Comparison of ENCODE assay signal across 2 cellular contexts in the genomic region with DNA sequence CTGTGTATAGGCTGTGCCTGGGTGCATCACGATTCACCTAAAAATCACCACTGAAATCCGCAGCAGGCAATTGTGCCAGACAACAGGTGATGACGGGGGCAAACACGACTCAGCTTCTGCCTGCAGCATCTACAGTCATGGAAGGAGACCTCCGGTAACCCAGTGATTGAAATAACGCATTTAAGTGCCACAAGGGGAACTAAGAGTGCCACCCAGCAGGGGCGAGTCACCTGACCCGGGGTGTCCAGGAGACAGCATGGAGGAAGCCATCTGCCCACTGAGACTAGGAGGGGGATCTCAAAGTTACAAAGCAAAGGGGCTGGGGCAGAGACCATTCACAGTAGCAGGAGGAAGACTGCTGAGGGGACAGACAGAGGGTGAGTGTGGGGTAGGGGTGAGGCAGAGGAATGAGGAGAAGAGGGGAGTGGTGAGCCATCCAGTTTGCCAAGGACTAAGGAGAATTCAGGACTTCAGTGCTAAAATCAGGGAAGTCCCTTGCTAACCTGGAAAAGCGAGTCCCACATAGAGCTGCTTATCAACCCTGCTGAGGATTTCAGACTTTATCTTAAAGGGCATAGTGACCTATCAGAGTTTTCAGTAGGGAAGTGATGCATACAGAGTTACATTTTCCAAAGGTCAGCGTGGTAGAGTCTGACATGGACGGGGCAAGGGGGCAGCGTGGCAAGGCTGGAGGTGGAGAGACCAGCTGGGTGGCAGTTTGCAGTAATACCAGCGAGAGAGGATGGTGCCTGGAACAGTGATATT.
TF ChIP-seq lines count a peak whose summit lies in the region.

No MANE protein-coding gene starts in this region.

TF ChIP-seq in GM23338, 12 proteins besides CTCF, POLR2A, EP300 and RAD21 (continues in another document):
- TF ChIP-seq, protein P1, sequence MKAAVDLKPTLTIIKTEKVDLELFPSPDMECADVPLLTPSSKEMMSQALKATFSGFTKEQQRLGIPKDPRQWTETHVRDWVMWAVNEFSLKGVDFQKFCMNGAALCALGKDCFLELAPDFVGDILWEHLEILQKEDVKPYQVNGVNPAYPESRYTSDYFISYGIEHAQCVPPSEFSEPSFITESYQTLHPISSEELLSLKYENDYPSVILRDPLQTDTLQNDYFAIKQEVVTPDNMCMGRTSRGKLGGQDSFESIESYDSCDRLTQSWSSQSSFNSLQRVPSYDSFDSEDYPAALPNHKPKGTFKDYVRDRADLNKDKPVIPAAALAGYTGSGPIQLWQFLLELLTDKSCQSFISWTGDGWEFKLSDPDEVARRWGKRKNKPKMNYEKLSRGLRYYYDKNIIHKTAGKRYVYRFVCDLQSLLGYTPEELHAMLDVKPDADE (IDR thresholded peaks at IDR 0.05) = no peak
- TF ChIP-seq STAT1 (IDR thresholded peaks at IDR 0.05; ENCODE audit: unreplicated experiment) = no peak
- no peak for TF ChIP-seq ZNF331 (CRISPR knock-in tag; IDR thresholded peaks at IDR 0.05; ENCODE audit: low read depth)
- TF ChIP-seq EZH2phosphoT487 (IDR thresholded peaks at IDR 0.05; ENCODE audit: unreplicated experiment) = no peak
- TF ChIP-seq NANOG (IDR thresholded peaks at IDR 0.05; ENCODE audit: borderline replicate concordance) = no peak
- no peak for TF ChIP-seq CREB1 (CRISPR knock-in tag; IDR thresholded peaks at IDR 0.05; ENCODE audit: low read depth)
- no peak for TF ChIP-seq ZNF114 (CRISPR knock-in tag; IDR thresholded peaks at IDR 0.05)
- TF ChIP-seq, protein P2, sequence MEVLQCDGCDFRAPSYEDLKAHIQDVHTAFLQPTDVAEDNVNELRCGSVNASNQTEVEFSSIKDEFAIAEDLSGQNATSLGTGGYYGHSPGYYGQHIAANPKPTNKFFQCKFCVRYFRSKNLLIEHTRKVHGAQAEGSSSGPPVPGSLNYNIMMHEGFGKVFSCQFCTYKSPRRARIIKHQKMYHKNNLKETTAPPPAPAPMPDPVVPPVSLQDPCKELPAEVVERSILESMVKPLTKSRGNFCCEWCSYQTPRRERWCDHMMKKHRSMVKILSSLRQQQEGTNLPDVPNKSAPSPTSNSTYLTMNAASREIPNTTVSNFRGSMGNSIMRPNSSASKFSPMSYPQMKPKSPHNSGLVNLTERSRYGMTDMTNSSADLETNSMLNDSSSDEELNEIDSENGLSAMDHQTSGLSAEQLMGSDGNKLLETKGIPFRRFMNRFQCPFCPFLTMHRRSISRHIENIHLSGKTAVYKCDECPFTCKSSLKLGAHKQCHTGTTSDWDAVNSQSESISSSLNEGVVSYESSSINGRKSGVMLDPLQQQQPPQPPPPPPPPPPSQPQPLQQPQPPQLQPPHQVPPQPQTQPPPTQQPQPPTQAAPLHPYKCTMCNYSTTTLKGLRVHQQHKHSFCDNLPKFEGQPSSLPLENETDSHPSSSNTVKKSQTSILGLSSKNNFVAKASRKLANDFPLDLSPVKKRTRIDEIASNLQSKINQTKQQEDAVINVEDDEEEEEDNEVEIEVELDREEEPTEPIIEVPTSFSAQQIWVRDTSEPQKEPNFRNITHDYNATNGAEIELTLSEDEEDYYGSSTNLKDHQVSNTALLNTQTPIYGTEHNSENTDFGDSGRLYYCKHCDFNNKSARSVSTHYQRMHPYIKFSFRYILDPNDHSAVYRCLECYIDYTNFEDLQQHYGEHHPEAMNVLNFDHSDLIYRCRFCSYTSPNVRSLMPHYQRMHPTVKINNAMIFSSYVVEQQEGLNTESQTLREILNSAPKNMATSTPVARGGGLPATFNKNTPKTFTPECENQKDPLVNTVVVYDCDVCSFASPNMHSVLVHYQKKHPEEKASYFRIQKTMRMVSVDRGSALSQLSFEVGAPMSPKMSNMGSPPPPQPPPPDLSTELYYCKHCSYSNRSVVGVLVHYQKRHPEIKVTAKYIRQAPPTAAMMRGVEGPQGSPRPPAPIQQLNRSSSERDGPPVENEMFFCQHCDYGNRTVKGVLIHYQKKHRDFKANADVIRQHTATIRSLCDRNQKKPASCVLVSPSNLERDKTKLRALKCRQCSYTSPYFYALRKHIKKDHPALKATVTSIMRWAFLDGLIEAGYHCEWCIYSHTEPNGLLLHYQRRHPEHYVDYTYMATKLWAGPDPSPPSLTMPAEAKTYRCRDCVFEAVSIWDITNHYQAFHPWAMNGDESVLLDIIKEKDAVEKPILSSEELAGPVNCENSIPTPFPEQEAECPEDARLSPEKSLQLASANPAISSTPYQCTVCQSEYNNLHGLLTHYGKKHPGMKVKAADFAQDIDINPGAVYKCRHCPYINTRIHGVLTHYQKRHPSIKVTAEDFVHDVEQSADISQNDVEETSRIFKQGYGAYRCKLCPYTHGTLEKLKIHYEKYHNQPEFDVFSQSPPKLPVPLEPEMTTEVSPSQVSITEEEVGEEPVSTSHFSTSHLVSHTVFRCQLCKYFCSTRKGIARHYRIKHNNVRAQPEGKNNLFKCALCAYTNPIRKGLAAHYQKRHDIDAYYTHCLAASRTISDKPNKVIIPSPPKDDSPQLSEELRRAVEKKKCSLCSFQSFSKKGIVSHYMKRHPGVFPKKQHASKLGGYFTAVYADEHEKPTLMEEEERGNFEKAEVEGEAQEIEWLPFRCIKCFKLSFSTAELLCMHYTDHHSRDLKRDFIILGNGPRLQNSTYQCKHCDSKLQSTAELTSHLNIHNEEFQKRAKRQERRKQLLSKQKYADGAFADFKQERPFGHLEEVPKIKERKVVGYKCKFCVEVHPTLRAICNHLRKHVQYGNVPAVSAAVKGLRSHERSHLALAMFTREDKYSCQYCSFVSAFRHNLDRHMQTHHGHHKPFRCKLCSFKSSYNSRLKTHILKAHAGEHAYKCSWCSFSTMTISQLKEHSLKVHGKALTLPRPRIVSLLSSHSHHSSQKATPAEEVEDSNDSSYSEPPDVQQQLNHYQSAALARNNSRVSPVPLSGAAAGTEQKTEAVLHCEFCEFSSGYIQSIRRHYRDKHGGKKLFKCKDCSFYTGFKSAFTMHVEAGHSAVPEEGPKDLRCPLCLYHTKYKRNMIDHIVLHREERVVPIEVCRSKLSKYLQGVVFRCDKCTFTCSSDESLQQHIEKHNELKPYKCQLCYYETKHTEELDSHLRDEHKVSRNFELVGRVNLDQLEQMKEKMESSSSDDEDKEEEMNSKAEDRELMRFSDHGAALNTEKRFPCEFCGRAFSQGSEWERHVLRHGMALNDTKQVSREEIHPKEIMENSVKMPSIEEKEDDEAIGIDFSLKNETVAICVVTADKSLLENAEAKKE (CRISPR knock-in tag; IDR thresholded peaks at IDR 0.05) = no peak

TF ChIP-seq in H1, 55 proteins besides CTCF, POLR2A, EP300 and RAD21:
- TF ChIP-seq SRF (IDR thresholded peaks at IDR 0.05; ENCODE audit: low read depth, low read length) (no peak), CREB1 (IDR thresholded peaks at IDR 0.05) (no peak), CHD1 (IDR thresholded peaks at IDR 0.05; ENCODE audit: low read depth, low read length) (no peak), RNF2 (IDR thresholded peaks at IDR 0.05; ENCODE audit: borderline replicate concordance, low read depth, low read length, missing control alignments, poor library complexity, severe bottlenecking) (no peak), KDM5A (IDR thresholded peaks at IDR 0.05; ENCODE audit: low read length) (no peak), SUZ12 (IDR thresholded peaks at IDR 0.05; ENCODE audit: low read length) (no peak), ASH2L (IDR thresholded peaks at IDR 0.05; ENCODE audit: low read length) (no peak), POLR2AphosphoS5 (IDR thresholded peaks at IDR 0.05; ENCODE audit: low read depth, low read length) (no peak), RBBP5 (IDR thresholded peaks at IDR 0.05; ENCODE audit: borderline replicate concordance, low read depth, low read length) (no peak), EZH2 (IDR thresholded peaks at IDR 0.05; ENCODE audit: low read depth, low read length, severe bottlenecking) (no peak), CTBP2 (IDR thresholded peaks at IDR 0.05; ENCODE audit: borderline replicate concordance, insufficient read depth, insufficient read length, low read length) (no peak), ZNF274 (IDR thresholded peaks at IDR 0.05; ENCODE audit: borderline replicate concordance, extremely low read depth, low read length) (no peak), KDM4A (IDR thresholded peaks at IDR 0.05; ENCODE audit: low read depth, low read length, severe bottlenecking) (no peak), RFX5 (IDR thresholded peaks at IDR 0.05; ENCODE audit: borderline replicate concordance, low read depth, low read length) (no peak), HDAC2 (IDR thresholded peaks at IDR 0.05; ENCODE audit: borderline replicate concordance in 1 of 2, low read depth in 2 of 2, low read length in 2 of 2) (no peak), SP4 (IDR thresholded peaks at IDR 0.05; ENCODE audit: low read length) (no peak)
- TF ChIP-seq, protein P3, sequence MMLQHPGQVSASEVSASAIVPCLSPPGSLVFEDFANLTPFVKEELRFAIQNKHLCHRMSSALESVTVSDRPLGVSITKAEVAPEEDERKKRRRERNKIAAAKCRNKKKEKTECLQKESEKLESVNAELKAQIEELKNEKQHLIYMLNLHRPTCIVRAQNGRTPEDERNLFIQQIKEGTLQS (IDR thresholded peaks at IDR 0.05; ENCODE audit: insufficient read depth, low read depth, low read length) = no peak
- TF ChIP-seq, protein P4, sequence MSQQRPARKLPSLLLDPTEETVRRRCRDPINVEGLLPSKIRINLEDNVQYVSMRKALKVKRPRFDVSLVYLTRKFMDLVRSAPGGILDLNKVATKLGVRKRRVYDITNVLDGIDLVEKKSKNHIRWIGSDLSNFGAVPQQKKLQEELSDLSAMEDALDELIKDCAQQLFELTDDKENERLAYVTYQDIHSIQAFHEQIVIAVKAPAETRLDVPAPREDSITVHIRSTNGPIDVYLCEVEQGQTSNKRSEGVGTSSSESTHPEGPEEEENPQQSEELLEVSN (IDR thresholded peaks at IDR 0.05) = no peak
- TF ChIP-seq, protein P5, sequence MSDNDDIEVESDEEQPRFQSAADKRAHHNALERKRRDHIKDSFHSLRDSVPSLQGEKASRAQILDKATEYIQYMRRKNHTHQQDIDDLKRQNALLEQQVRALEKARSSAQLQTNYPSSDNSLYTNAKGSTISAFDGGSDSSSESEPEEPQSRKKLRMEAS (IDR thresholded peaks at IDR 0.05) = no peak
